ENCODE assay signal across 18 cellular contexts in the genomic region with DNA sequence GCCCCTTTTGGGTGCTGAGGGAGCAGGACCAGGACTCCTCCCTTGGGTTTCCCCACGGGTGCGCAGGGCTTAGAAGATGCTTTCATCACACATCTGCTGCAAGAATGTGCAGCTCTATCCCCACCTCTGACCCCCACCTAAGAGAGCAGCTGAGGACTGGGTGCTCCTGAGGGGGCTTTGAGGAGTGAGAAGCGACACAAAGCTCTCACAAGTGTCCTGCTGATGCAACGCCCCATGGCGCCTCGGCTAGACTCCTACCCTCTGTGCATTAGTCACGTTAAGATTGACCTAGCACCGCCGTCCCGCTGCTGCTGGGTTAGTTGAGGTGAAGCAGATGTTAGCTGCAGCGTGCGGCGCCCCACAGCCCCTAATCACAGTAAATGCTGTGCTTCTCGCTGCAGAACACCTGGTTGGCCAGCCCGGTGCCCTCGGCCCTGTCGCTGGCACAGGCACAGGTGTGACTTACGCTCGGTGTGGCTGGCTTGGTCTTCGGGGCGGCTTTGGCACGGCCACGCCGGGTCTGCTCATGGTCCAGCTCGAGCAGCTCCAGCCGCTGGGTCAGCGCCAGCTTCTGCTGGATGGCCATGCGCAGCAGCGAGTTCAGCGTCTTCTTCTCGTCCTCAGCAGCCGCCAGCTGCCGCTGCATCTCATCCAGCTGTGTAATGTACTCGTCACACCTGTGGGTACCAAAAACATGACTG. TPM values are rescaled to one million over a fixed set of nuclear protein-coding genes. Genes with fewer than 3 reads are reported as not detected.
DNase-seq lines count a peak whose midpoint lies in the region; TF ChIP-seq lines count a peak whose summit lies in the region.
"Had no signal": no experiment of that assay in that cellular context is flagged by ENCODE, and none has a peak within 500 bp of the region (broad histone marks: within the 10 kb centered on the region; RNA-seq: fewer than 3 reads in every experiment).

No MANE protein-coding gene starts in this region.

- no peaks in the 10 kb centered on the region for H3K9me3 Mint-ChIP-seq in activated CD4-positive, alpha-beta memory T cell treated with anti-CD3 and anti-CD28 coated beads, Interleukin-2, amount 10 ng/mL, durations not matched to agents 7 days and 5 days
- H3K9me3 Mint-ChIP-seq in immature natural killer cell, result no peaks in the 10 kb centered on the region
- H3K9me3 Mint-ChIP-seq: CD8-positive, alpha-beta T cell; H9; nephron progenitor cell had no signal

- H3K27ac ChIP-seq in left ventricle myocardium inferior (replicated peaks) (peak overlapping the region; percentile 80), ovary (peak overlapping the region; percentile 7 to 73)
- H3K27ac ChIP-seq: PC-9, SK-N-MC had no signal

- no peaks in the 10 kb centered on the region for H3K27me3 ChIP-seq in left ventricle myocardium inferior (ENCODE audit: low read depth)
- H3K27me3 ChIP-seq in ovary, result no peaks in the 10 kb centered on the region

- no peaks in the 10 kb centered on the region for H3K27me3 Mint-ChIP-seq in activated CD4-positive, alpha-beta memory T cell treated with anti-CD3 and anti-CD28 coated beads, Interleukin-2, amount 10 ng/mL, durations not matched to agents 7 days and 5 days
- H3K27me3 Mint-ChIP-seq in immature natural killer cell (ENCODE audit: low read depth in 3 of 3), result peaks cover 0 to 1% (median 0%) of the 10 kb centered on the region in 3 donors

- WGBS in ovary, 3 donors, result 44 to 51% (median 48%) methylated on average over 33 to 34 of the region's 34 CpGs

- peaks cover 37% of the 10 kb centered on the region for H3K4me1 Mint-ChIP-seq in activated CD4-positive, alpha-beta memory T cell treated with anti-CD3 and anti-CD28 coated beads, Interleukin-2, amount 10 ng/mL, durations not matched to agents 7 days and 5 days
- H3K4me1 Mint-ChIP-seq in immature natural killer cell, result peaks cover 20 to 25% of the 10 kb centered on the region in 2 donors
- H3K4me1 Mint-ChIP-seq: H9, nephron progenitor cell had no signal

- CTCF ChIA-PET in activated CD4-positive, alpha-beta memory T cell treated with anti-CD3 and anti-CD28 coated beads, Interleukin-2, amount 10 ng/mL, durations not matched to agents 7 days and 5 days (lab: Charles Lee), result interaction anchor here (0.7 to 1.7 kb wide), 2 partner anchors 9 to 76 kb away, joined by 3 read pairs; no protein-coding TSS in a partner anchor

- no peak overlapping the region for H3K27ac Mint-ChIP-seq in activated CD4-positive, alpha-beta memory T cell treated with anti-CD3 and anti-CD28 coated beads, Interleukin-2, amount 10 ng/mL, durations not matched to agents 7 days and 5 days
- H3K27ac Mint-ChIP-seq in immature natural killer cell, result no peak overlapping the region
- H3K27ac Mint-ChIP-seq: CD8-positive, alpha-beta T cell; H9; nephron progenitor cell had no signal

- TF ChIP-seq EP300 in ovary (IDR thresholded peaks at IDR 0.05), result no peak

- TF ChIP-seq CTCF in GM20000 (IDR thresholded peaks at IDR 0.05; ENCODE audit: extremely low read depth, missing control alignments), result no peak
- no peak for TF ChIP-seq CTCF in left ventricle myocardium inferior (IDR thresholded peaks at IDR 0.05; ENCODE audit: borderline replicate concordance)
- no peak for TF ChIP-seq CTCF in ovary (IDR thresholded peaks at IDR 0.05)

- intact Hi-C loops in left ventricle myocardium inferior (cut with micrococcal nuclease) (loop anchor here (5.0 kb wide), 1 partner anchor 77 kb away; no protein-coding TSS in a partner anchor), ovary (cut with DNase I) (loop anchor here in 2 of 4 donors (5.0 to 10.0 kb wide), 2 partner anchors 77 to 80 kb away; no protein-coding TSS in a partner anchor)

- DNase-seq in GM20000 (ENCODE audit: low spot score) (peak; percentile 2), amniotic epithelial cell (ENCODE audit: low read depth) (peak; percentile 21), left ventricle myocardium inferior (peak; percentile 51), ovary (peak; percentile 46 to 88 (median 80)), immature natural killer cell (no peak), ureter (ENCODE audit: low spot score) (no peak)
- DNase-seq in activated CD4-positive, alpha-beta memory T cell treated with anti-CD3 and anti-CD28 coated beads, Interleukin-2, amount 10 ng/mL, durations not matched to agents 7 days and 5 days, result no peak
- no peak for DNase-seq in NK-92 treated with Interleukin-12 subunit alpha and Interleukin-12 subunit beta, amount 100 ng/mL, for 24 hours (lab: John Stamatoyannopoulos, UW)
- DNase-seq: activated effector memory CD4-positive, alpha-beta T cell treated with Interleukin-2 at 50 U/mL for 16 hours; anterior cingulate cortex; effector CD8-positive, alpha-beta T cell; H9; NCI-H1417 treated with DMSO at 0.1 percent for 48 hours; NCI-H2171 treated with DMSO at 0.1 percent for 48 hours; nephron progenitor cell; PC-9 had no signal

- H3K36me3 Mint-ChIP-seq in activated CD4-positive, alpha-beta memory T cell treated with anti-CD3 and anti-CD28 coated beads, Interleukin-2, amount 10 ng/mL, durations not matched to agents 7 days and 5 days (ENCODE audit: low read depth), result peaks cover 66% of the 10 kb centered on the region
- peaks cover 5 to 24% (median 7%) of the 10 kb centered on the region in 3 donors for H3K36me3 Mint-ChIP-seq in immature natural killer cell

- H3K4me3 Mint-ChIP-seq in activated CD4-positive, alpha-beta memory T cell treated with anti-CD3 and anti-CD28 coated beads, Interleukin-2, amount 10 ng/mL, durations not matched to agents 7 days and 5 days, result no peak overlapping the region
- H3K4me3 Mint-ChIP-seq in immature natural killer cell, result no peak overlapping the region
- H3K4me3 Mint-ChIP-seq: CD8-positive, alpha-beta T cell; H9; nephron progenitor cell had no signal

- POLR2A ChIA-PET in activated CD4-positive, alpha-beta memory T cell treated with anti-CD3 and anti-CD28 coated beads, Interleukin-2, amount 10 ng/mL, durations not matched to agents 7 days and 5 days (lab: Charles Lee), result no interaction called here

- H3K9me3 ChIP-seq in left ventricle myocardium inferior (replicated peaks), result no peaks in the 10 kb centered on the region
- H3K9me3 ChIP-seq in ovary, result no peaks in the 10 kb centered on the region

- H3K36me3 ChIP-seq in left ventricle myocardium inferior, result peaks cover 81% of the 10 kb centered on the region
- H3K36me3 ChIP-seq in ovary, result no peaks in the 10 kb centered on the region

- H3K4me1 ChIP-seq in left ventricle myocardium inferior, result peaks cover 37% of the 10 kb centered on the region
- H3K4me1 ChIP-seq in ovary (ENCODE audit: insufficient read depth), result peaks cover 6% of the 10 kb centered on the region

- H3K4me3 ChIP-seq in left ventricle myocardium inferior (peak overlapping the region; percentile 7), ovary (no peak overlapping the region)
- H3K4me3 ChIP-seq: PC-9, SK-N-MC had no signal

- no peak for TF ChIP-seq POLR2A in ovary (IDR thresholded peaks at IDR 0.05)

RNA-seq across cellular contexts. Expression of a gene that starts 45.0 kb away (rescaled TPM):
- total RNA-seq in left ventricle myocardium inferior (7.3 TPM), ovary (1 to 10 TPM; 5.7 to 8.5 (median 7.1) TPM), ureter (11.9 TPM)
- polyA plus RNA-seq in ovary (1 to 10 TPM; 4.7 to 6.2 TPM), immature natural killer cell (1 to 10 TPM; 2.6 to 5.4 (median 3.2) TPM)
- 10 to 100 TPM; 11.4 to 11.5 TPM for total RNA-seq in activated CD4-positive, alpha-beta memory T cell treated with anti-CD3 and anti-CD28 coated beads, Interleukin-2, amount 10 ng/mL, durations not matched to agents 7 days and 5 days

RNA-seq across cellular contexts. Expression of a gene that starts 49.7 kb away (rescaled TPM):
- total RNA-seq in left ventricle myocardium inferior (37.3 TPM), ovary (10 to 100 TPM; 16.8 to 28.7 (median 20.9) TPM), ureter (28.5 TPM)
- polyA plus RNA-seq in ovary (10 to 100 TPM; 13.9 to 18.6 TPM), immature natural killer cell (10 to 100 TPM in 1 of 3 donors, 1 to 10 TPM in 2; 5.8 to 26.8 (median 8.0) TPM)
- 10 to 100 TPM; 27.0 to 28.2 TPM for total RNA-seq in activated CD4-positive, alpha-beta memory T cell treated with anti-CD3 and anti-CD28 coated beads, Interleukin-2, amount 10 ng/mL, durations not matched to agents 7 days and 5 days

Comparison
In these comparisons a context has a peak if more than half of its experiments do, and no peak if none do; other contexts are left out.
1. DNase-seq: peak in GM20000 (single experiment), amniotic epithelial cell (single experiment), left ventricle myocardium inferior (single experiment) and ovary (5 of 5); none in activated CD4-positive, alpha-beta memory T cell treated with anti-CD3 and anti-CD28 coated beads, Interleukin-2, amount 10 ng/mL, durations not matched to agents 7 days and 5 days (single experiment), immature natural killer cell (0 of 3), ureter (single experiment) and NK-92 treated with Interleukin-12 subunit alpha and Interleukin-12 subunit beta, amount 100 ng/mL, for 24 hours (single experiment).